9 cellular contexts compared by ENCODE assay signal in the genomic region with DNA sequence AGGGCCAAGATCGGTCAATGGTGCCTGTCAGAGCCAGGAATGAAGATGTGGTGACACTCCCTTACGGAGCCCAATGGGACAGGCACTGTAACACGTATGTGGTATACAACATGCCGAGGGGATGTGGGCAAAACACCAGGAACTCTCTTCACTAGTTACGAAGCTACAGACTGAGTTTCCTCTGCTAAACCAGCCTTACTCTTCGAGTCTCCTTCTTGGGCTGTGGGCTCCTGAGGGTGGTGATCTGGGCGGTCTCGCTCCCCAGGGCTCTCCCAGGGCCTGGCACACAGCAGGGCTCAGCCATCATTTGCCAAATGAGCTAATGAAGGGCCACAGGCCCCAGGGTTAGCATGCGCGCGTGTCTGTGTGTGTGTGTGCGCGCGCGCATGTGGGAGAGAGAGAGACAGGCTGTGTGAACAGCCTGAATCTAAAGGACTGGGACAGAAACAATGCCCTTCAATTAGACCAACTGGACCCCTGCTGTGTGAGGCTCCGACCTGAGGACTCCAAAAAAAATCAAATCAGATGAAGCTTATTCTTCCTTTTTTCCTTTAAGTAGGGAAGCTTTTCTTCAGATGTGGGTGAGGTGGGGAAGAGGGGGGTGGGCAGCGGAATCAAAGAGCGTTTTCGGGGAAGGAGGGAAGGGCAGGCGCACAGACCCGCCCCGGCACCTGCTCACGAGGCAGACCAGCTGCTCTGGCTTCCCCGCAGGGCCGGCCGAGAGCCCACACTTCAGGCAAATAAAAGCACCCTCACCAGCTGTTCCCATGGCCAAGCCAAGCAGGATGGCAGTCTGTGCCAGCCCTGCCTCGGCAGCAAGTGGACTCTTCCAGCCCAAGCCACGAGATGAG. TPM values are rescaled to one million over a fixed set of nuclear protein-coding genes. Genes with fewer than 3 reads are reported as not detected.
A peak's percentile ranks its signal among the peaks of the same experiment; 100 is the strongest.
DNase-seq lines count a peak whose midpoint lies in the region; ATAC-seq and TF ChIP-seq lines count a peak whose summit lies in the region.
"Had no signal": no experiment of that assay in that cellular context is flagged by ENCODE, and none has a peak within 500 bp of the region (broad histone marks: within the 10 kb centered on the region; RNA-seq: fewer than 3 reads in every experiment).

No MANE protein-coding gene starts in this region.

- WGBS in testis, 2 donors = 93 to 95% methylated on average over 27 of the region's 28 CpGs

- no peaks in the 10 kb centered on the region for H3K27me3 Mint-ChIP-seq in activated CD4-positive, alpha-beta memory T cell treated with anti-CD3 and anti-CD28 coated beads for 36 hours
- no peaks in the 10 kb centered on the region for H3K27me3 Mint-ChIP-seq in natural killer cell (ENCODE audit: low read depth in 2 of 2)

- H3K27ac ChIP-seq in left ventricle myocardium inferior (replicated peaks) (no peak overlapping the region), testis (no peak overlapping the region)

- H3K4me3 Mint-ChIP-seq in activated CD4-positive, alpha-beta memory T cell treated with anti-CD3 and anti-CD28 coated beads for 36 hours = peak overlapping the region; percentile 33
- H3K4me3 Mint-ChIP-seq in natural killer cell = peak overlapping the region; percentile 84

- H3K36me3 ChIP-seq in left ventricle myocardium inferior (no peaks in the 10 kb centered on the region), testis (ENCODE audit: low read depth, missing control alignments) (no peaks in the 10 kb centered on the region)

- TF ChIP-seq CTCF in natural killer cell (IDR thresholded peaks at IDR 0.05) = no peak
- no peak for TF ChIP-seq CTCF in left ventricle myocardium inferior (IDR thresholded peaks at IDR 0.05; ENCODE audit: borderline replicate concordance)
- no peak for TF ChIP-seq CTCF in testis (IDR thresholded peaks at IDR 0.05)

- peaks cover 64% of the 10 kb centered on the region for H3K4me1 ChIP-seq in left ventricle myocardium inferior
- H3K4me1 ChIP-seq in testis = peaks cover 25% of the 10 kb centered on the region

- ATAC-seq in natural killer cell = peak; percentile 8 to 39 (median 33)
- ATAC-seq: Panc1 had no signal

- H3K9me3 Mint-ChIP-seq in activated CD4-positive, alpha-beta memory T cell treated with anti-CD3 and anti-CD28 coated beads for 36 hours = no peaks in the 10 kb centered on the region
- no peaks in the 10 kb centered on the region for H3K9me3 Mint-ChIP-seq in natural killer cell

- H3K27me3 ChIP-seq in left ventricle myocardium inferior (ENCODE audit: low read depth) (peaks cover 61% of the 10 kb centered on the region), testis (no peaks in the 10 kb centered on the region)

- H3K9me3 ChIP-seq in left ventricle myocardium inferior (replicated peaks) (no peaks in the 10 kb centered on the region), testis (no peaks in the 10 kb centered on the region)

- intact Hi-C loops in activated CD4-positive, alpha-beta memory T cell treated with anti-CD3 and anti-CD28 coated beads for 36 hours (cut with micrococcal nuclease) = loop anchor here (5.0 kb wide), 1 partner anchor 133 kb away; the partner anchor contains the start of gene GPR68
- intact Hi-C loops in natural killer cell (cut with micrococcal nuclease) (loop anchor here (2.0 to 5.0 kb wide), 2 partner anchors 50 to 148 kb away; no protein-coding TSS in a partner anchor), left ventricle myocardium inferior (cut with micrococcal nuclease) (no loop called here), testis (cut with DNase I; ENCODE audit: low total_unique reads) (no loop called here)

- CTCF ChIA-PET in activated CD4-positive, alpha-beta memory T cell treated with anti-CD3 and anti-CD28 coated beads for 36 hours (lab: Charles Lee) = interaction anchor here (0.9 to 8.0 kb wide), 8 partner anchors 9 to 52 kb away, joined by 3 to 45 read pairs (median 7); partner anchors contain the start of gene CCDC88C

- H3K4me3 ChIP-seq in left ventricle myocardium inferior = no peak overlapping the region
- no peak overlapping the region for H3K4me3 ChIP-seq in testis

- no peak for TF ChIP-seq POLR2A in testis (IDR thresholded peaks at IDR 0.05)

- peak overlapping the region; percentile 86 for H3K27ac Mint-ChIP-seq in activated CD4-positive, alpha-beta memory T cell treated with anti-CD3 and anti-CD28 coated beads for 36 hours
- H3K27ac Mint-ChIP-seq in natural killer cell = peak overlapping the region; percentile 96 to 98

- H3K4me1 Mint-ChIP-seq in activated CD4-positive, alpha-beta memory T cell treated with anti-CD3 and anti-CD28 coated beads for 36 hours (ENCODE audit: low read depth) = peaks cover 100% of the 10 kb centered on the region
- peaks cover 94 to 98% of the 10 kb centered on the region in 2 donors for H3K4me1 Mint-ChIP-seq in natural killer cell

- H3K36me3 Mint-ChIP-seq in activated CD4-positive, alpha-beta memory T cell treated with anti-CD3 and anti-CD28 coated beads for 36 hours = peaks cover 10% of the 10 kb centered on the region
- H3K36me3 Mint-ChIP-seq in natural killer cell = no peaks in the 10 kb centered on the region

- DNase-seq in DMS79 treated with DMSO at 0.1 percent for 48 hours (lab: John Stamatoyannopoulos, UW) (peak; percentile 91), NCI-H2081 treated with DMSO at 0.1 percent for 48 hours (lab: John Stamatoyannopoulos, UW) (peak; percentile 92), natural killer cell (peak; percentile 41), left ventricle myocardium inferior (no peak), SIG-M5 (lab: John Stamatoyannopoulos, UW) (no peak), testis (no peak)
- DNase-seq in activated CD4-positive, alpha-beta memory T cell treated with anti-CD3 and anti-CD28 coated beads for 36 hours = peak; percentile 55
- no peak for DNase-seq in activated CD4-positive, CD25-positive, alpha-beta regulatory T cell treated with anti-CD3 and anti-CD28 coated beads, Interleukin-2, amount 50 U/mL, for 72 hours

- POLR2A ChIA-PET in activated CD4-positive, alpha-beta memory T cell treated with anti-CD3 and anti-CD28 coated beads for 36 hours (lab: Charles Lee) = interaction anchor here (1.0 to 7.5 kb wide), 6 partner anchors 12 to 64 kb away, joined by 3 to 46 read pairs (median 6); no protein-coding TSS in a partner anchor

RNA-seq across cellular contexts. Expression of gene CCDC88C, which starts 42.5 kb away (rescaled TPM):
- total RNA-seq in activated CD4-positive, alpha-beta memory T cell treated with anti-CD3 and anti-CD28 coated beads for 36 hours = 10 to 100 TPM; 73.0 to 74.7 TPM
- 100 to 1,000 TPM; 432 to 516 (median 438) TPM for total RNA-seq in natural killer cell
- 2.8 TPM for total RNA-seq in left ventricle myocardium inferior
- 10 to 100 TPM; 47.4 to 51.3 TPM for total RNA-seq in testis
- 36.5 TPM for polyA plus RNA-seq in testis (ENCODE audit: insufficient read depth, low read depth, low replicate concordance)

Comparison
In these comparisons a context has a peak if more than half of its experiments do, and no peak if none do; other contexts are left out.
1. DNase-seq: peak in DMS79 treated with DMSO at 0.1 percent for 48 hours (single experiment), NCI-H2081 treated with DMSO at 0.1 percent for 48 hours (single experiment), activated CD4-positive, alpha-beta memory T cell treated with anti-CD3 and anti-CD28 coated beads for 36 hours (single experiment) and natural killer cell (single experiment); none in left ventricle myocardium inferior (single experiment), activated CD4-positive, CD25-positive, alpha-beta regulatory T cell treated with anti-CD3 and anti-CD28 coated beads, Interleukin-2, amount 50 U/mL, for 72 hours (single experiment), SIG-M5 (single experiment) and testis (single experiment).
2. RNA of gene CCDC88C, which starts 42.5 kb away (total RNA-seq): 432 to 516 TPM in natural killer cell, 73.0 to 74.7 TPM in activated CD4-positive, alpha-beta memory T cell treated with anti-CD3 and anti-CD28 coated beads for 36 hours and 47.4 to 51.3 TPM in testis; 2.8 TPM in left ventricle myocardium inferior (single experiment); every median in the first group is over 10 times any median in the second.
3. intact Hi-C loops: an anchor here in activated CD4-positive, alpha-beta memory T cell treated with anti-CD3 and anti-CD28 coated beads for 36 hours (5.0 kb wide) and natural killer cell (2.0 to 5.0 kb wide); none called in left ventricle myocardium inferior and testis.